ENCODE assay signal across 25 cellular contexts in genomic region chr2:19217203-19217602, GRCh38.
"Had no signal": no experiment of that assay in that cellular context is flagged by ENCODE, and none has a peak within 500 bp of the region (broad histone marks: within the 10 kb centered on the region; RNA-seq: fewer than 3 reads in every experiment).

No MANE protein-coding gene starts in this region.

- DNase-seq: activated CD4-positive, alpha-beta T cell treated with anti-CD3 and anti-CD28 coated beads for 48 hours; activated CD4-positive, alpha-beta T cell treated with anti-CD3 and anti-CD28 coated beads, Interleukin-2, amount 50 U/mL, for 48 hours; activated CD4-positive, CD25-positive, alpha-beta regulatory T cell treated with anti-CD3 and anti-CD28 coated beads, Interleukin-2, amount 50 U/mL, for 72 hours; activated CD8-positive, alpha-beta memory T cell treated with anti-CD3 and anti-CD28 coated beads, Interleukin-2, amount 10 ng/mL, durations not matched to agents 7 days and 5 days; activated effector memory CD4-positive, alpha-beta T cell treated with Interleukin-2 at 50 U/mL for 16 hours; activated naive CD4-positive, alpha-beta T cell; activated T-cell treated with anti-CD3 and anti-CD28 coated beads, Interleukin-2, amount 50 U/mL, for 24 hours; amygdala; MG63; MV-4-11; NCI-H1092 treated with DMSO at 0.1 percent for 48 hours; NCI-H1417 treated with DMSO at 0.1 percent for 48 hours; NCI-H1694; NCI-H2029; NCI-H2107; NCI-H2171 treated with DMSO at 0.1 percent for 48 hours; NCI-H345; NCI-H510A treated with DMSO at 0.1 percent for 48 hours; NCI-H69; NK-92 treated with Interleukin-12 subunit alpha and Interleukin-12 subunit beta, amount 100 ng/mL, for 24 hours; OCI-M1; RPMI8226; SJCRH30 had no signal

- H3K4me3 ChIP-seq: MG63, SJCRH30 had no signal

- ATAC-seq: activated CD8-positive, alpha-beta memory T cell treated with anti-CD3 and anti-CD28 coated beads, Interleukin-2, amount 10 ng/mL, durations not matched to agents 7 days and 5 days; Panc1; Right ventricle myocardium inferior had no signal
